Comparison of ENCODE assay signal across 32 cellular contexts in the genomic region with DNA sequence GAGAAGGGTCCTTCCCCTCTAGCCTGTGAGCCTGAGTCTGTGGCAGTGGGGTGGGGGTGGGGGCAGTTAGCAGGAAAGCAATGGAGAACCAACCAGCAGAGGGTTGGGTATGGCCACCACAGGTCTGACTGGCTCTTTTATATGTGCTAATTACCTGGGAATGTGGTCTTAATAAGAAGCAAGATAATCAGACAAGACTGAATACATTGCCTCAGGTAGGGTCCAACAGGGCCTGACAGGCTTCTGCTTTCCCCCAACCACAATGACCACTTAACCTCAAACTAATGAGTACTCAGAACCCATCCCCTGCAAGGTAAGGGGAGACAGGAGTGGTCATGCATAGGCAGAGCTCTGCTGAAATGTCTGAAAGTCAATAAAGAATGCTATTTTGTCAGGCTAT.
"Had no signal": no experiment of that assay in that cellular context is flagged by ENCODE, and none has a peak within 500 bp of the region (broad histone marks: within the 10 kb centered on the region; RNA-seq: fewer than 3 reads in every experiment).

No MANE protein-coding gene starts in this region.

- H3K9me3 ChIP-seq: adrenal gland had no signal

- H3K36me3 ChIP-seq: adrenal gland, ascending aorta, cardiac muscle cell had no signal

- H3K27ac ChIP-seq: adrenal gland, ascending aorta, cardiac muscle cell, VCaP had no signal

- H3K27me3 ChIP-seq: adrenal gland, ascending aorta, cardiac muscle cell had no signal

- H3K4me3 ChIP-seq: adrenal gland, ascending aorta, cardiac muscle cell had no signal

- DNase-seq: activated B cell treated with CpG ODN at 0.5 μM for 24 hours; activated CD4-positive, alpha-beta memory T cell treated with anti-CD3 and anti-CD28 coated beads, Interleukin-2, amount 10 ng/mL, durations not matched to agents 7 days and 5 days; activated CD4-positive, alpha-beta T cell treated with anti-CD3 and anti-CD28 coated beads for 36 hours; activated CD4-positive, alpha-beta T cell treated with anti-CD3 and anti-CD28 coated beads for 48 hours; activated CD4-positive, alpha-beta T cell treated with anti-CD3 and anti-CD28 coated beads, Interleukin-2, amount 10 ng/mL, durations not matched to agents 7 days and 5 days; activated CD4-positive, alpha-beta T cell treated with anti-CD3 and anti-CD28 coated beads, Interleukin-2, amount 50 U/mL, for 48 hours; activated CD4-positive, CD25-positive, alpha-beta regulatory T cell treated with anti-CD3 and anti-CD28 coated beads, Interleukin-2, amount 50 U/mL, for 72 hours; activated CD8-positive, alpha-beta memory T cell treated with anti-CD3 and anti-CD28 coated beads for 24 hours; activated CD8-positive, alpha-beta memory T cell treated with anti-CD3 and anti-CD28 coated beads, Interleukin-2, amount 10 ng/mL, durations not matched to agents 7 days and 5 days; activated CD8-positive, alpha-beta memory T cell treated with anti-CD3 and anti-CD28 coated beads, Interleukin-2, amount 50 U/mL, for 48 hours; activated CD8-positive, alpha-beta T cell treated with anti-CD3 and anti-CD28 coated beads, Interleukin-2, amount 10 ng/mL, durations not matched to agents 7 days and 5 days; activated effector memory CD4-positive, alpha-beta T cell treated with Interleukin-2 at 50 U/mL for 16 hours; activated gamma-delta T cell; activated naive CD4-positive, alpha-beta T cell treated with anti-CD3 and anti-CD28 coated beads for 36 hours; activated naive CD4-positive, alpha-beta T cell treated with anti-CD3 and anti-CD28 coated beads, Interleukin-2, amount 50 U/mL, for 16 hours; activated naive CD8-positive, alpha-beta T cell treated with anti-CD3 and anti-CD28 coated beads for 36 hours; activated T-cell treated with anti-CD3 and anti-CD28 coated beads, Interleukin-2, amount 50 U/mL, for 24 hours; activated T-cell treated with anti-CD3 and anti-CD28 coated beads, Interleukin-2, amount 50 U/mL, for 48 hours; adrenal gland; amniotic stem cell; anterior cingulate cortex; caudate nucleus; cerebellar nuclear complex; T-helper 1 cell; T-helper 2 cell; T-helper 9 cell had no signal

- ATAC-seq: activated CD4-positive, alpha-beta T cell treated with anti-CD3 and anti-CD28 coated beads for 36 hours; activated CD8-positive, alpha-beta memory T cell treated with anti-CD3 and anti-CD28 coated beads, Interleukin-2, amount 10 ng/mL, durations not matched to agents 7 days and 5 days; activated CD8-positive, alpha-beta T cell treated with anti-CD3 and anti-CD28 coated beads, Interleukin-2, amount 10 ng/mL, durations not matched to agents 7 days and 5 days; activated naive CD4-positive, alpha-beta T cell treated with anti-CD3 and anti-CD28 coated beads, Interleukin-2, amount 50 U/mL, for 72 hours had no signal

- H3K4me1 ChIP-seq: adrenal gland, ascending aorta had no signal

- FAIRE-seq: bronchial epithelial cell, TTC549 had no signal
